Comparison of ENCODE assay signal across 19 cellular contexts in genomic region chr5:108278285-108279240, GRCh38.
DNase-seq lines count a peak whose midpoint lies in the region; ATAC-seq and TF ChIP-seq lines count a peak whose summit lies in the region.
"Had no signal": no experiment of that assay in that cellular context is flagged by ENCODE, and none has a peak within 500 bp of the region (broad histone marks: within the 10 kb centered on the region; RNA-seq: fewer than 3 reads in every experiment).

No MANE protein-coding gene starts in this region.

- peak; percentile 44; the same call in 1 of the 2 replicates for TF ChIP-seq CTCF in OCI-LY1 (IDR thresholded peaks at IDR 0.05; ENCODE audit: low read length)
- TF ChIP-seq CTCF in parathyroid adenoma (IDR thresholded peaks at IDR 0.05): peak; percentile 11

- no peaks in the 10 kb centered on the region for H3K9me2 ChIP-seq in OCI-LY1 (ENCODE audit: low read depth, low read length)

- H3K79me2 ChIP-seq in OCI-LY1 (ENCODE audit: insufficient read depth, low read length) (no peaks in the 10 kb centered on the region), parathyroid adenoma (peaks cover 6% of the 10 kb centered on the region)

- H3K9me3 ChIP-seq in OCI-LY1 (ENCODE audit: low read length) (no peaks in the 10 kb centered on the region), parathyroid adenoma (ENCODE audit: control insufficient read depth, low read length) (no peaks in the 10 kb centered on the region)
- H3K9me3 ChIP-seq: esophagus squamous epithelium had no signal

- H3K9ac ChIP-seq in OCI-LY1 (ENCODE audit: low read length) (no peak overlapping the region), parathyroid adenoma (no peak overlapping the region)

- no peaks in the 10 kb centered on the region for H3F3A ChIP-seq in OCI-LY1 (ENCODE audit: insufficient read depth, low read length)

- H3K4me3 ChIP-seq in OCI-LY1 (ENCODE audit: low read depth, low read length, poor library complexity, severe bottlenecking) (no peak overlapping the region), parathyroid adenoma (ENCODE audit: low read depth, low read length) (no peak overlapping the region)
- H3K4me3 ChIP-seq: ascending aorta, esophagus squamous epithelium, upper lobe of left lung had no signal

- peak; percentile 28 for ATAC-seq in esophagus mucosa
- ATAC-seq in HG03354 (IDR thresholded peaks at IDR 0.05; ENCODE audit: poor library complexity, severe bottlenecking, unreplicated experiment): no peak

- DNase-seq in NCI-H748 (lab: John Stamatoyannopoulos, UW; ENCODE audit: unreplicated experiment): peak; percentile 9
- no peak for DNase-seq in NCI-H748 treated with DMSO at 0.1 percent for 48 hours (lab: John Stamatoyannopoulos, UW)
- no peak for DNase-seq in NCI-H1694 (lab: John Stamatoyannopoulos, UW)
- DNase-seq in SW 1271 (lab: John Stamatoyannopoulos, UW): no peak
- DNase-seq: activated CD8-positive, alpha-beta memory T cell treated with anti-CD3 and anti-CD28 coated beads for 24 hours; activated effector memory CD4-positive, alpha-beta T cell treated with anti-CD3 and anti-CD28 coated beads, Interleukin-2, amount 50 U/mL, for 16 hours; CD4-positive, alpha-beta memory T cell; esophagus squamous epithelium; left cardiac atrium; NCI-H1105 treated with DMSO at 0.1 percent for 48 hours; NCI-H226; OCI-M1; stimulated activated naive CD4-positive, alpha-beta T cell treated with Interleukin-2 at 50 U/mL for 16 hours; upper lobe of left lung had no signal

- H3K4me1 ChIP-seq in OCI-LY1 (ENCODE audit: insufficient read depth, low read length, severe bottlenecking): no peaks in the 10 kb centered on the region
- H3K4me1 ChIP-seq in parathyroid adenoma: no peaks in the 10 kb centered on the region
- H3K4me1 ChIP-seq: upper lobe of left lung had no signal

- H3K27ac ChIP-seq in OCI-LY1 (ENCODE audit: low read depth, low read length, poor library complexity, severe bottlenecking) (no peak overlapping the region), parathyroid adenoma (no peak overlapping the region)
- H3K27ac ChIP-seq: ascending aorta, esophagus squamous epithelium, upper lobe of left lung had no signal

- no peak overlapping the region for H3K4me2 ChIP-seq in OCI-LY1 (ENCODE audit: low read length)
- no peak overlapping the region for H3K4me2 ChIP-seq in parathyroid adenoma (ENCODE audit: low read length)

- H3K27me3 ChIP-seq in OCI-LY1 (ENCODE audit: insufficient read depth, low read length) (no peaks in the 10 kb centered on the region), parathyroid adenoma (ENCODE audit: control insufficient read depth, insufficient read depth, low read length) (no peaks in the 10 kb centered on the region)
- H3K27me3 ChIP-seq: ascending aorta, esophagus squamous epithelium, upper lobe of left lung had no signal

- no peaks in the 10 kb centered on the region for H4K20me1 ChIP-seq in OCI-LY1 (ENCODE audit: insufficient read depth, low read length)

- no peaks in the 10 kb centered on the region for H3K36me3 ChIP-seq in OCI-LY1 (ENCODE audit: insufficient read depth, low read length)
- peaks cover 2% of the 10 kb centered on the region for H3K36me3 ChIP-seq in parathyroid adenoma (ENCODE audit: control insufficient read depth, insufficient read depth, low read length)
- H3K36me3 ChIP-seq: ascending aorta, esophagus squamous epithelium, upper lobe of left lung had no signal

- no peak overlapping the region for H2AFZ ChIP-seq in OCI-LY1 (ENCODE audit: low read length)
- H2AFZ ChIP-seq in parathyroid adenoma: no peak overlapping the region
